Comparison of ENCODE assay signal across 8 cellular contexts in the genomic region with DNA sequence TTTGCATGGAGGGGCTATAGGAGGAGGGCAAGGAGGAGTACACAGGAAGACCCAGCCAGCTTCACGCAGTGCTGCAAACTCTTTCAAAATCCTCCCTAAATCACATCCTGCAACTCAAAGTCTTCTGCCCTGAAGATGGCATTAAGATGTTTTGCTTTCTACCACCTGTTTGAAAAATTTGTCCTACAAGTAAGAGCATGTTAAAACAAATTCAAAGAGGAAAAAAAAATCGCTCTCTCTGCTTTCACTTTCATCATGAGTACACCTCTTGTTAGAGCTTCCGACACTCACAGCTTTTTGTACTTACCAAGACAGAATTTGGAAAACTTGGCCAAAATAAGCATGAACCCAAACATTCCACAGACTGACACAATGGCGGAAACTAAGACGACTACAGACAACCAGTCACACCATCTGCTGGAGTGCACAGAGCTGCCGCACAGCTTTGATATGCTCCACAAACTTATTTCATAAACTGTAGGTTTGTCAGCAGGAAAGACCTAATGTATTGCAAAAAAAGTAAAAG. TPM values are rescaled to one million over a fixed set of nuclear protein-coding genes. Genes with fewer than 3 reads are reported as not detected.
DNase-seq lines count a peak whose midpoint lies in the region; ATAC-seq and TF ChIP-seq lines count a peak whose summit lies in the region.

No MANE protein-coding gene starts in this region.

- H3K27me3 ChIP-seq in AG04450 (ENCODE audit: control insufficient read depth, insufficient read depth, low read length) = peaks cover 3% of the 10 kb centered on the region
- no peaks in the 10 kb centered on the region for H3K27me3 ChIP-seq in skeletal muscle satellite cell (ENCODE audit: control insufficient read depth, insufficient read depth, low read length)
- H3K27me3 ChIP-seq in SJCRH30 = no peaks in the 10 kb centered on the region

- no peaks in the 10 kb centered on the region for H3K4me1 ChIP-seq in skeletal muscle satellite cell (ENCODE audit: control insufficient read depth, insufficient read depth, low read length)
- H3K4me1 ChIP-seq in SJCRH30 = no peaks in the 10 kb centered on the region

- H3K9me3 Mint-ChIP-seq in activated CD4-positive, alpha-beta T cell treated with anti-CD3 and anti-CD28 coated beads, Interleukin-2, amount 10 ng/mL, durations not matched to agents 24 days and 14 days = no peaks in the 10 kb centered on the region

- no peaks in the 10 kb centered on the region for H3K27me3 Mint-ChIP-seq in activated CD4-positive, alpha-beta T cell treated with anti-CD3 and anti-CD28 coated beads, Interleukin-2, amount 10 ng/mL, durations not matched to agents 24 days and 14 days

- H3K9me3 ChIP-seq in AG04450 (ENCODE audit: control insufficient read depth, insufficient read depth, low read length) = no peaks in the 10 kb centered on the region
- H3K9me3 ChIP-seq in skeletal muscle satellite cell (replicated peaks; ENCODE audit: low read length) = no peaks in the 10 kb centered on the region
- H3K9me3 ChIP-seq in SJCRH30 (replicated peaks) = no peaks in the 10 kb centered on the region

- peak overlapping the region; percentile 90 for H3K27ac Mint-ChIP-seq in activated CD4-positive, alpha-beta T cell treated with anti-CD3 and anti-CD28 coated beads, Interleukin-2, amount 10 ng/mL, durations not matched to agents 24 days and 14 days

- peak overlapping the region; percentile 83 for H3K4me3 Mint-ChIP-seq in activated CD4-positive, alpha-beta T cell treated with anti-CD3 and anti-CD28 coated beads, Interleukin-2, amount 10 ng/mL, durations not matched to agents 24 days and 14 days

- DNase-seq in AG04450 (ENCODE audit: low read depth, low spot score) = no peak
- peak; percentile 81 for DNase-seq in activated CD4-positive, alpha-beta T cell treated with anti-CD3 and anti-CD28 coated beads, Interleukin-2, amount 10 ng/mL, durations not matched to agents 24 days and 14 days
- DNase-seq in foreskin fibroblast = peak; percentile 33 to 73
- DNase-seq in SJCRH30 = no peak
- DNase-seq in GF-D8 (lab: John Stamatoyannopoulos, UW) = no peak

- H3K36me3 ChIP-seq in skeletal muscle satellite cell (ENCODE audit: insufficient read depth, low read length) (no peaks in the 10 kb centered on the region), SJCRH30 (no peaks in the 10 kb centered on the region)

- H3K36me3 Mint-ChIP-seq in activated CD4-positive, alpha-beta T cell treated with anti-CD3 and anti-CD28 coated beads, Interleukin-2, amount 10 ng/mL, durations not matched to agents 24 days and 14 days (ENCODE audit: low read depth) = peaks cover 22% of the 10 kb centered on the region

- H3K27ac ChIP-seq in AG04450 (ENCODE audit: low read depth, low read length) (peak overlapping the region; percentile 57), SJCRH30 (no peak overlapping the region)

- ATAC-seq in GM18858 (IDR thresholded peaks at IDR 0.05; ENCODE audit: unreplicated experiment) (peak; percentile 48), HG03097 (IDR thresholded peaks at IDR 0.05; ENCODE audit: low FRiP score, unreplicated experiment) (peak; percentile 56)

- TF ChIP-seq CTCF in AG04450 (IDR thresholded peaks at IDR 0.05; ENCODE audit: low read depth, low read length) (no peak), foreskin fibroblast (IDR thresholded peaks at IDR 0.05; ENCODE audit: low read depth, low read length) (no peak)

- intact Hi-C loops in activated CD4-positive, alpha-beta T cell treated with anti-CD3 and anti-CD28 coated beads, Interleukin-2, amount 10 ng/mL, durations not matched to agents 24 days and 14 days (cut with micrococcal nuclease) = loop anchor here (1.0 kb wide), 1 partner anchor 21 kb away; the partner anchor contains the start of gene GCH1

- peak overlapping the region; percentile 39 for H3K9ac ChIP-seq in skeletal muscle satellite cell (ENCODE audit: low read depth, low read length)

- H3K4me3 ChIP-seq in AG04450 (ENCODE audit: low read depth, low read length) = peak overlapping the region; percentile 61
- H3K4me3 ChIP-seq in foreskin fibroblast (ENCODE audit: low read depth in 1 of 2, low read length in 2 of 2) = peak overlapping the region; percentile 50 to 56
- peak overlapping the region; percentile 62 for H3K4me3 ChIP-seq in skeletal muscle satellite cell (ENCODE audit: low read length)
- H3K4me3 ChIP-seq in SJCRH30 = no peak overlapping the region

- CTCF ChIA-PET in AG04450 (lab: Charles Lee) = interaction anchor here (0.6 to 1.5 kb wide), 5 partner anchors 10 to 317 kb away, joined by 3 to 7 read pairs (median 5); partner anchors contain the start of gene GCH1

- peak overlapping the region; percentile 74 for H3K4me2 ChIP-seq in skeletal muscle satellite cell (ENCODE audit: low read length)

- POLR2A ChIA-PET in AG04450 (lab: Yijun Ruan, JAX) = no interaction called here

- peaks cover 43% of the 10 kb centered on the region for H3K4me1 Mint-ChIP-seq in activated CD4-positive, alpha-beta T cell treated with anti-CD3 and anti-CD28 coated beads, Interleukin-2, amount 10 ng/mL, durations not matched to agents 24 days and 14 days

RNA-seq across cellular contexts. Expression of gene GCH1, which starts 21.3 kb away (rescaled TPM):
- 0.67 and 0.88 TPM in 2 replicates for polyA plus RNA-seq in AG04450 (2011; rRNA removed)
- polyA minus RNA-seq in AG04450 (2011; rRNA and poly(A)+ RNA removed) = 0.87 and 1.4 TPM in 2 replicates
- 49.8 and 49.9 TPM in 2 replicates for total RNA-seq in activated CD4-positive, alpha-beta T cell treated with anti-CD3 and anti-CD28 coated beads, Interleukin-2, amount 10 ng/mL, durations not matched to agents 24 days and 14 days
- 1.3 and 2.0 TPM in 2 replicates for total RNA-seq in skeletal muscle satellite cell (2012; rRNA removed)
- total RNA-seq in SJCRH30 (2014; rRNA removed; shearing (Covaris generic)) = 3.0 and 3.4 TPM in 2 replicates

Comparison
In these comparisons a context has a peak if more than half of its experiments do, and no peak if none do; other contexts are left out.
1. DNase-seq: peak in activated CD4-positive, alpha-beta T cell treated with anti-CD3 and anti-CD28 coated beads, Interleukin-2, amount 10 ng/mL, durations not matched to agents 24 days and 14 days (single experiment) and foreskin fibroblast (2 of 2); none in AG04450 (single experiment), SJCRH30 (0 of 2) and GF-D8 (single experiment).
2. RNA of gene GCH1, which starts 21.3 kb away (total RNA-seq): 49.8 to 49.9 TPM in activated CD4-positive, alpha-beta T cell treated with anti-CD3 and anti-CD28 coated beads, Interleukin-2, amount 10 ng/mL, durations not matched to agents 24 days and 14 days; 3.0 to 3.4 TPM in SJCRH30; every median in the first group is over 10 times any median in the second.